8 cellular contexts compared by ENCODE assay signal in genomic region chr10:29811751-29812427, GRCh38.
DNase-seq lines count a peak whose midpoint lies in the region; ATAC-seq and TF ChIP-seq lines count a peak whose summit lies in the region.

No MANE protein-coding gene starts in this region.

- no peaks in the 10 kb centered on the region for H4K20me1 ChIP-seq in Karpas-422 (ENCODE audit: insufficient read depth, low read depth, low read length)

- H3K27me3 ChIP-seq in gastroesophageal sphincter (no peaks in the 10 kb centered on the region), Karpas-422 (ENCODE audit: low read length) (no peaks in the 10 kb centered on the region), endodermal cell (ENCODE audit: control insufficient read depth, insufficient read depth, low read length, poor library complexity, severe bottlenecking) (no peaks in the 10 kb centered on the region)

- H3K36me3 ChIP-seq in gastroesophageal sphincter (no peaks in the 10 kb centered on the region), Karpas-422 (ENCODE audit: insufficient read depth, low read length) (no peaks in the 10 kb centered on the region), endodermal cell (ENCODE audit: control insufficient read depth, insufficient read depth, low read length) (no peaks in the 10 kb centered on the region)

- H3K4me1 ChIP-seq in gastroesophageal sphincter (peaks cover 3 to 80% (median 5%) of the 10 kb centered on the region in 3 donors), Karpas-422 (ENCODE audit: low read length) (no peaks in the 10 kb centered on the region), endodermal cell (ENCODE audit: control insufficient read depth, insufficient read depth, low read length) (no peaks in the 10 kb centered on the region)

- no peaks in the 10 kb centered on the region for H3K9me2 ChIP-seq in Karpas-422 (replicated peaks; ENCODE audit: insufficient read depth, low read length)

- H3K9me3 ChIP-seq in gastroesophageal sphincter (no peaks in the 10 kb centered on the region), Karpas-422 (ENCODE audit: low read length) (no peaks in the 10 kb centered on the region), endodermal cell (ENCODE audit: control insufficient read depth, low read length) (no peaks in the 10 kb centered on the region)

- intact Hi-C loops in activated CD8-positive, alpha-beta T cell treated with anti-CD3 and anti-CD28 coated beads for 36 hours (cut with micrococcal nuclease): no loop called here
- intact Hi-C loops in sciatic nerve (cut with DNase I): no loop called here

- CTCF ChIA-PET in activated CD8-positive, alpha-beta T cell treated with anti-CD3 and anti-CD28 coated beads for 36 hours (lab: Charles Lee): no interaction called here

- ATAC-seq in activated naive CD4-positive, alpha-beta T cell treated with anti-CD3 and anti-CD28 coated beads, Interleukin-2, amount 50 U/mL, for 72 hours: peak; percentile 92 to 97
- ATAC-seq in activated CD8-positive, alpha-beta T cell treated with anti-CD3 and anti-CD28 coated beads for 36 hours: peak; percentile 95
- ATAC-seq in gastroesophageal sphincter (peak; percentile 91), sciatic nerve (peak; percentile 91)

- 8% methylated on average over 4 of the region's 5 CpGs; no CpG with 5 or more reads in 1 of the 2 donors for WGBS in gastroesophageal sphincter (ENCODE audit: low coverage in 1 of 2), 2 donors
- WGBS in endodermal cell (ENCODE audit: insufficient coverage in 1 of 2, insufficient read length in 1 of 2), 2 experiments: 85 to 87% methylated on average over 5 of the region's 5 CpGs

- peaks cover 0 to 23% of the 10 kb centered on the region in 2 donors for H3K36me3 Mint-ChIP-seq in activated naive CD4-positive, alpha-beta T cell treated with anti-CD3 and anti-CD28 coated beads, Interleukin-2, amount 50 U/mL, for 72 hours
- H3K36me3 Mint-ChIP-seq in activated CD8-positive, alpha-beta T cell treated with anti-CD3 and anti-CD28 coated beads for 36 hours (ENCODE audit: low read depth): no peaks in the 10 kb centered on the region
- no peaks in the 10 kb centered on the region for H3K36me3 Mint-ChIP-seq in endodermal cell (ENCODE audit: low read depth)

- H3K27ac ChIP-seq in gastroesophageal sphincter (peak overlapping the region; percentile 91 to 99 (median 94)), Karpas-422 (ENCODE audit: low read length) (no peak overlapping the region), endodermal cell (ENCODE audit: low read depth, low read length) (no peak overlapping the region)

- no peak overlapping the region for H3K9ac ChIP-seq in Karpas-422 (ENCODE audit: low read length)
- H3K9ac ChIP-seq in endodermal cell (ENCODE audit: extremely low read depth, low read length, poor library complexity, severe bottlenecking): no peak overlapping the region

- no peak for TF ChIP-seq CTCF in activated CD8-positive, alpha-beta T cell treated with anti-CD3 and anti-CD28 coated beads for 36 hours (IDR thresholded peaks at IDR 0.05)
- TF ChIP-seq CTCF in gastroesophageal sphincter (IDR thresholded peaks at IDR 0.05): peak in 1 of 4 experiments; percentile 8
- TF ChIP-seq CTCF in endodermal cell (conservative IDR thresholded peaks at IDR 0.05): no peak

- no peak overlapping the region for H3K4me3 Mint-ChIP-seq in activated CD8-positive, alpha-beta T cell treated with anti-CD3 and anti-CD28 coated beads for 36 hours
- H3K4me3 Mint-ChIP-seq in endodermal cell: no peak overlapping the region

- H3K79me2 ChIP-seq in Karpas-422 (ENCODE audit: low read length): no peaks in the 10 kb centered on the region

- no peak overlapping the region for H3K27ac Mint-ChIP-seq in activated naive CD4-positive, alpha-beta T cell treated with anti-CD3 and anti-CD28 coated beads, Interleukin-2, amount 50 U/mL, for 72 hours
- no peak overlapping the region for H3K27ac Mint-ChIP-seq in activated CD8-positive, alpha-beta T cell treated with anti-CD3 and anti-CD28 coated beads for 36 hours
- H3K27ac Mint-ChIP-seq in endodermal cell: no peak overlapping the region

- H3K9me3 Mint-ChIP-seq in activated naive CD4-positive, alpha-beta T cell treated with anti-CD3 and anti-CD28 coated beads, Interleukin-2, amount 50 U/mL, for 72 hours: peaks cover 0 to 16% of the 10 kb centered on the region in 2 donors
- peaks cover 6% of the 10 kb centered on the region for H3K9me3 Mint-ChIP-seq in activated CD8-positive, alpha-beta T cell treated with anti-CD3 and anti-CD28 coated beads for 36 hours
- H3K9me3 Mint-ChIP-seq in endodermal cell: no peaks in the 10 kb centered on the region

- no peak overlapping the region for H2AFZ ChIP-seq in Karpas-422 (ENCODE audit: low read length)

- no peak overlapping the region for H3K4me2 ChIP-seq in Karpas-422 (ENCODE audit: low read depth, low read length, poor library complexity, severe bottlenecking)

- peak in 1 of 2 donors; percentile 35 for DNase-seq in activated naive CD4-positive, alpha-beta T cell treated with anti-CD3 and anti-CD28 coated beads, Interleukin-2, amount 50 U/mL, for 72 hours (ENCODE audit: low spot score in 2 of 2)
- DNase-seq in activated naive CD4-positive, alpha-beta T cell (lab: John Stamatoyannopoulos, UW): no peak
- DNase-seq in activated CD8-positive, alpha-beta T cell treated with anti-CD3 and anti-CD28 coated beads for 36 hours: peak; percentile 56
- DNase-seq in sciatic nerve (ENCODE audit: low spot score) (no peak), Karpas-422 (no peak), NCI-H2227 (lab: John Stamatoyannopoulos, UW; ENCODE audit: unreplicated experiment) (no peak), endodermal cell (no peak)

- POLR2A ChIA-PET in activated CD8-positive, alpha-beta T cell treated with anti-CD3 and anti-CD28 coated beads for 36 hours (lab: Charles Lee): interaction anchor here (1.1 kb wide), 1 partner anchor 9 kb away, joined by 3 read pairs; no protein-coding TSS in a partner anchor

- H3K27me3 Mint-ChIP-seq in activated CD8-positive, alpha-beta T cell treated with anti-CD3 and anti-CD28 coated beads for 36 hours: peaks cover 15% of the 10 kb centered on the region
- peaks cover 14% of the 10 kb centered on the region for H3K27me3 Mint-ChIP-seq in endodermal cell (ENCODE audit: insufficient read depth)

- H3K4me1 Mint-ChIP-seq in activated CD8-positive, alpha-beta T cell treated with anti-CD3 and anti-CD28 coated beads for 36 hours (ENCODE audit: low read depth): peaks cover 24% of the 10 kb centered on the region
- H3K4me1 Mint-ChIP-seq in endodermal cell: no peaks in the 10 kb centered on the region

- peak overlapping the region in 1 of 2 donors; percentile 6 for H3K4me3 ChIP-seq in gastroesophageal sphincter
- H3K4me3 ChIP-seq in Karpas-422 (ENCODE audit: low read length): no peak overlapping the region
- H3K4me3 ChIP-seq in endodermal cell (ENCODE audit: low read length): no peak overlapping the region

- TF ChIP-seq EP300 in gastroesophageal sphincter (IDR thresholded peaks at IDR 0.05): peak; percentile 77

- TF ChIP-seq POLR2A in gastroesophageal sphincter (IDR thresholded peaks at IDR 0.05): no peak

Comparison
In these comparisons a context has a peak if more than half of its experiments do, and no peak if none do; other contexts are left out.
1. H3K27ac ChIP-seq: peak in gastroesophageal sphincter (4 of 4); none in Karpas-422 (single experiment) and endodermal cell (single experiment).
2. Peak in every context shown above with its lines, with median percentiles within 50 percentile points of each other: ATAC-seq.